Comparison of ENCODE assay signal across 33 cellular contexts in genomic region chr4:122139139-122139538, GRCh38. TPM values are rescaled to one million over a fixed set of nuclear protein-coding genes. Genes with fewer than 3 reads are reported as not detected.
DNase-seq lines count a peak whose midpoint lies in the region; ATAC-seq, FAIRE-seq and TF ChIP-seq lines count a peak whose summit lies in the region.
"Had no signal": no experiment of that assay in that cellular context is flagged by ENCODE, and none has a peak within 500 bp of the region (broad histone marks: within the 10 kb centered on the region; RNA-seq: fewer than 3 reads in every experiment).

No MANE protein-coding gene starts in this region.

- H3K27me3 Mint-ChIP-seq in activated CD4-positive, alpha-beta T cell treated with anti-CD3 and anti-CD28 coated beads, Interleukin-2, amount 10 ng/mL, durations not matched to agents 24 days and 14 days = peaks cover 16% of the 10 kb centered on the region
- H3K27me3 Mint-ChIP-seq in activated CD4-positive, alpha-beta T cell treated with anti-CD3 and anti-CD28 coated beads for 36 hours = peaks cover 3% of the 10 kb centered on the region

- H3K9ac ChIP-seq in K562 (ENCODE audit: insufficient read depth in 1 of 2, low read depth in 2 of 2, low read length in 2 of 2) = no peak overlapping the region
- H3K9ac ChIP-seq: BLaER1; BLaER1 treated with 17β-estradiol and CSF1 and Interleukin-3, amounts not matched to agents 10 nM and 100 nM had no signal

- H3K27ac ChIP-seq in K562 (ENCODE audit: extremely low read depth, low read depth, low read length) = no peak overlapping the region
- H3K27ac ChIP-seq: 22Rv1; A549; BLaER1; BLaER1 treated with 17β-estradiol and CSF1 and Interleukin-3, amounts not matched to agents 10 nM and 100 nM; C4-2B had no signal

- in situ Hi-C loops in K562 (cut with MboI) = no loop called here

- TF ChIP-seq CTCF in K562 (IDR thresholded peaks at IDR 0.05 in 2 of 3, conservative IDR thresholded peaks at IDR 0.05 in 1 of 3; ENCODE audit: insufficient read depth in 2 of 3, low read depth in 1 of 3, low read length in 3 of 3) = no peak

- peaks cover 0 to 5% of the 10 kb centered on the region in 2 experiments; a peak in 2 of 5 replicates for H3K27me3 ChIP-seq in K562 (ENCODE audit: control insufficient read depth in 2 of 2, insufficient read depth in 2 of 2, low read length in 2 of 2)
- H3K27me3 ChIP-seq: BE2C; BLaER1; BLaER1 treated with 17β-estradiol and CSF1 and Interleukin-3, amounts not matched to agents 10 nM and 100 nM had no signal

- DNase-seq in activated CD4-positive, alpha-beta T cell treated with anti-CD3 and anti-CD28 coated beads, Interleukin-2, amount 10 ng/mL, durations not matched to agents 24 days and 14 days = peak; percentile 45
- no peak for DNase-seq in activated CD4-positive, alpha-beta T cell treated with anti-CD3 and anti-CD28 coated beads for 36 hours
- DNase-seq in K562 (ENCODE audit: extremely low read depth in 1 of 4, low spot score in 3 of 4) = no peak
- DNase-seq: 8988T; ACHN; AML-193; BE2C; C1 segment of cervical spinal cord; Caco-2; Calu3; CD4-positive, alpha-beta memory T cell; CD4-positive, alpha-beta T cell; CD4-positive, CD25-positive, alpha-beta regulatory T cell; CD8-positive, alpha-beta memory T cell; CD8-positive, alpha-beta T cell; COR-L47; DMS 273 treated with DMSO at 0.1 percent for 48 hours; DMS153; DMS53; DMS79; DMS79 treated with DMSO at 0.1 percent for 48 hours; DND-41; EL had no signal

- no peaks in the 10 kb centered on the region for H3K4me1 Mint-ChIP-seq in activated CD4-positive, alpha-beta T cell treated with anti-CD3 and anti-CD28 coated beads, Interleukin-2, amount 10 ng/mL, durations not matched to agents 24 days and 14 days
- H3K4me1 Mint-ChIP-seq in activated CD4-positive, alpha-beta T cell treated with anti-CD3 and anti-CD28 coated beads for 36 hours = no peaks in the 10 kb centered on the region
- H3K4me1 Mint-ChIP-seq: B cell; CD14-positive monocyte; CD4-positive, alpha-beta memory T cell; CD4-positive, CD25-positive, alpha-beta regulatory T cell; CD8-positive, alpha-beta memory T cell had no signal

- no peak for TF ChIP-seq EP300 in K562 (IDR thresholded peaks at IDR 0.05; ENCODE audit: low read length)

- H4K20me1 ChIP-seq in K562 (replicated peaks; ENCODE audit: control insufficient read depth, insufficient read depth, low read length) = no peaks in the 10 kb centered on the region
- H4K20me1 ChIP-seq: BLaER1; BLaER1 treated with 17β-estradiol and CSF1 and Interleukin-3, amounts not matched to agents 10 nM and 100 nM had no signal

- no peak overlapping the region for H3K4me3 Mint-ChIP-seq in activated CD4-positive, alpha-beta T cell treated with anti-CD3 and anti-CD28 coated beads, Interleukin-2, amount 10 ng/mL, durations not matched to agents 24 days and 14 days
- H3K4me3 Mint-ChIP-seq in activated CD4-positive, alpha-beta T cell treated with anti-CD3 and anti-CD28 coated beads for 36 hours = no peak overlapping the region
- H3K4me3 Mint-ChIP-seq: B cell; CD14-positive monocyte; CD4-positive, alpha-beta memory T cell; CD4-positive, alpha-beta T cell; CD4-positive, CD25-positive, alpha-beta regulatory T cell; CD8-positive, alpha-beta memory T cell; CD8-positive, alpha-beta T cell had no signal

- WGBS in K562 (ENCODE audit: insufficient coverage, low coverage, missing lambda C conversion rate) = 0% methylated on average over 3 of the region's 3 CpGs

- no peaks in the 10 kb centered on the region; a peak in 1 of 5 replicates for H3K4me1 ChIP-seq in K562 (replicated peaks in 1 of 2; ENCODE audit: control insufficient read depth in 2 of 2, insufficient read depth in 2 of 2, low read length in 2 of 2)
- H3K4me1 ChIP-seq: A549; BE2C; BLaER1; BLaER1 treated with 17β-estradiol and CSF1 and Interleukin-3, amounts not matched to agents 10 nM and 100 nM; Caco-2 had no signal

- H3K27ac Mint-ChIP-seq in activated CD4-positive, alpha-beta T cell treated with anti-CD3 and anti-CD28 coated beads, Interleukin-2, amount 10 ng/mL, durations not matched to agents 24 days and 14 days = no peak overlapping the region
- H3K27ac Mint-ChIP-seq in activated CD4-positive, alpha-beta T cell treated with anti-CD3 and anti-CD28 coated beads for 36 hours = no peak overlapping the region
- H3K27ac Mint-ChIP-seq: B cell; CD14-positive monocyte; CD4-positive, alpha-beta memory T cell; CD4-positive, alpha-beta T cell; CD4-positive, CD25-positive, alpha-beta regulatory T cell; CD8-positive, alpha-beta memory T cell; CD8-positive, alpha-beta T cell had no signal

- intact Hi-C loops in activated CD4-positive, alpha-beta T cell treated with anti-CD3 and anti-CD28 coated beads, Interleukin-2, amount 10 ng/mL, durations not matched to agents 24 days and 14 days (cut with micrococcal nuclease) = no loop called here
- intact Hi-C loops in activated CD4-positive, alpha-beta T cell treated with anti-CD3 and anti-CD28 coated beads for 36 hours (cut with DNase I, micrococcal nuclease) = no loop called here
- intact Hi-C loops in K562 (cut with micrococcal nuclease) = no loop called here

- no peak overlapping the region for H3K4me2 ChIP-seq in K562 (ENCODE audit: insufficient read depth, low read length)
- H3K4me2 ChIP-seq: A549; BLaER1; BLaER1 treated with 17β-estradiol and CSF1 and Interleukin-3, amounts not matched to agents 10 nM and 100 nM had no signal

- no peak overlapping the region for H2AFZ ChIP-seq in K562 (ENCODE audit: low read depth, low read length)

- H3K36me3 Mint-ChIP-seq in activated CD4-positive, alpha-beta T cell treated with anti-CD3 and anti-CD28 coated beads, Interleukin-2, amount 10 ng/mL, durations not matched to agents 24 days and 14 days (ENCODE audit: low read depth) = no peaks in the 10 kb centered on the region
- no peaks in the 10 kb centered on the region for H3K36me3 Mint-ChIP-seq in activated CD4-positive, alpha-beta T cell treated with anti-CD3 and anti-CD28 coated beads for 36 hours (ENCODE audit: low read depth)
- H3K36me3 Mint-ChIP-seq: CD14-positive monocyte; CD4-positive, alpha-beta memory T cell; CD8-positive, alpha-beta T cell had no signal

- H3K9me3 ChIP-seq in K562 (replicated peaks; ENCODE audit: control insufficient read depth, insufficient read depth, low read depth, low read length) = no peaks in the 10 kb centered on the region
- H3K9me3 ChIP-seq: A549, BE2C, BLaER1 had no signal

- no peaks in the 10 kb centered on the region for H3K36me3 ChIP-seq in K562 (ENCODE audit: control insufficient read depth, insufficient read depth, low read length)
- H3K36me3 ChIP-seq: BE2C; BLaER1; BLaER1 treated with 17β-estradiol and CSF1 and Interleukin-3, amounts not matched to agents 10 nM and 100 nM had no signal

- TF ChIP-seq POLR2A in K562 (conservative IDR thresholded peaks at IDR 0.05) = no peak

- H3K9me3 Mint-ChIP-seq in activated CD4-positive, alpha-beta T cell treated with anti-CD3 and anti-CD28 coated beads, Interleukin-2, amount 10 ng/mL, durations not matched to agents 24 days and 14 days = peaks cover 16% of the 10 kb centered on the region
- H3K9me3 Mint-ChIP-seq in activated CD4-positive, alpha-beta T cell treated with anti-CD3 and anti-CD28 coated beads for 36 hours (ENCODE audit: low read depth) = no peaks in the 10 kb centered on the region
- H3K9me3 Mint-ChIP-seq: CD4-positive, alpha-beta T cell; CD8-positive, alpha-beta T cell had no signal

- no peak for ATAC-seq in activated CD4-positive, alpha-beta T cell treated with anti-CD3 and anti-CD28 coated beads for 36 hours
- ATAC-seq in K562 (no peak), GM21737 (IDR thresholded peaks at IDR 0.05; ENCODE audit: unreplicated experiment) (no peak)
- ATAC-seq: A549; CD8-positive, alpha-beta T cell had no signal

- POLR2A ChIA-PET in activated CD4-positive, alpha-beta T cell treated with anti-CD3 and anti-CD28 coated beads for 36 hours (lab: Charles Lee) = no interaction called here
- POLR2A ChIA-PET in K562 (lab: Yijun Ruan, JAX) = no interaction called here

- H3K9me1 ChIP-seq in K562 (ENCODE audit: control insufficient read depth, insufficient read depth, low read length) = no peaks in the 10 kb centered on the region

- BruUV-seq in K562 (replicated peaks; lab: Mats Ljungman, UMichigan) = no TSS peak

- FAIRE-seq in K562 (lab: Jason Lieb, UNC) = no peak
- FAIRE-seq: A204.1, A549, D721Med had no signal

- TF ChIP-seq RAD21 in K562 (CRISPR knock-in tag; conservative IDR thresholded peaks at IDR 0.05 in 1 of 2, IDR thresholded peaks at IDR 0.05 in 1 of 2) = no peak

- H3K79me2 ChIP-seq in K562 (ENCODE audit: control insufficient read depth, insufficient read depth, low read length) = no peaks in the 10 kb centered on the region

- H3K4me3 ChIP-seq in K562 = no peak overlapping the region
- H3K4me3 ChIP-seq: A549; BLaER1; BLaER1 treated with 17β-estradiol and CSF1 and Interleukin-3, amounts not matched to agents 10 nM and 100 nM had no signal

- CTCF ChIA-PET in activated CD4-positive, alpha-beta T cell treated with anti-CD3 and anti-CD28 coated beads for 36 hours (lab: Charles Lee) = no interaction called here
- CTCF ChIA-PET in K562 (lab: Yijun Ruan, JAX; ENCODE audit: low intra/inter-chr PET ratio) = no interaction called here

RNA-seq across cellular contexts. Expression of gene BLTP1, which starts 13.0 kb away (rescaled TPM):
- 26.2 and 28.9 TPM in 2 replicates for total RNA-seq in activated CD4-positive, alpha-beta T cell treated with anti-CD3 and anti-CD28 coated beads, Interleukin-2, amount 10 ng/mL, durations not matched to agents 24 days and 14 days
- total RNA-seq in activated CD4-positive, alpha-beta T cell treated with anti-CD3 and anti-CD28 coated beads for 36 hours = 10 to 100 TPM; 16.5 to 20.1 TPM
- total RNA-seq in K562 (2011; cell fraction: chromatin; rRNA removed; ENCODE audit: low replicate concordance) = 37.8 and 159 TPM in 2 replicates
- total RNA-seq in K562 (2011; cell fraction: nucleolus; rRNA removed) = 25.5 and 37.8 TPM in 2 replicates
- total RNA-seq in K562 (2011; cell fraction: nucleoplasm; rRNA removed) = 54.1 and 87.3 TPM in 2 replicates
- total RNA-seq in K562 (2014; rRNA removed) (11.1 and 12.2 TPM in 2 replicates), K562 (2014; rRNA removed; fragmentation: Illumina TruSeq; extraction: Trizol) (21.8 and 26.3 TPM in 2 replicates), K562 (2015; rRNA removed; fragmentation: Illumina TruSeq; extraction: Trizol) (25.1 and 25.9 TPM in 2 replicates), K562 (2021) (13.1 and 16.3 TPM in 2 replicates)
- polyA plus RNA-seq in K562 (2011; rRNA removed) (26.0 and 29.1 TPM in 2 replicates), K562 (2014; fragmentation: Illumina TruSeq; extraction: Trizol) (12.0 and 14.1 TPM in 2 replicates), K562 (2014; fragmentation: Nextera tagmentation; extraction: Ambion mirVana) (1 to 10 TPM; 2.8 to 4.5 TPM), K562 (2014; rRNA removed) (10.0 and 14.3 TPM in 2 replicates)
- polyA plus RNA-seq in K562 (2011; cell fraction: cytosol; rRNA removed) = 5.1 and 10.0 TPM in 2 replicates
- 54.6 and 88.2 TPM in 2 replicates for polyA plus RNA-seq in K562 (2011; cell fraction: nucleus; rRNA removed)
- 8.3 and 14.1 TPM in 2 replicates for polyA plus RNA-seq in K562 (2012)
- 107 and 144 TPM in 2 replicates for polyA minus RNA-seq in K562 (2011; rRNA and poly(A)+ RNA removed)
- polyA minus RNA-seq in K562 (2011; cell fraction: cytosol; rRNA and poly(A)+ RNA removed) = 22.8 and 32.4 TPM in 2 replicates
- 131 and 285 TPM in 2 replicates for polyA minus RNA-seq in K562 (2011; cell fraction: nucleus; rRNA and poly(A)+ RNA removed)
